ENCODE assay signal across 21 cellular contexts in the genomic region with DNA sequence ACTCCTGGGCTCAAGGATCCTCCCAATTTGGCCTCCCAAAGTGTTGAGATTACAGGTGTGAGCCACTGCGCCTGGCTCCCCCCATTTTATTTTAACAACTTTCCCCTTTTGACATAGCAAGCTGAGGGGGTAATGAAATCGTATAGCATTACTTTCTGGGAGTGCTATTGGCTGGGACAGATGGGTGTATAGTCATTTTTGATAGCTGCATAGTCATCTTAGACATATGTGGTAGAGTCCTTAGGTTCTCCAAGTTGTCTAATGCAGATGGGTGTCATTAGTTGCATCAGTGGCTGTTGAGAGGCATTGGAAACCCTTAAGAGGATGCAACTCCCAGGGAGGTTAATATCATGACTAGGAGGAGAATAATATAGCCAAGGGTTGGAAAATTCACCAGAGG. TPM values are rescaled to one million over a fixed set of nuclear protein-coding genes. Genes with fewer than 3 reads are reported as not detected.
DNase-seq lines count a peak whose midpoint lies in the region; ATAC-seq and TF ChIP-seq lines count a peak whose summit lies in the region.
"Had no signal": no experiment of that assay in that cellular context is flagged by ENCODE, and none has a peak within 500 bp of the region (broad histone marks: within the 10 kb centered on the region; RNA-seq: fewer than 3 reads in every experiment).

No MANE protein-coding gene starts in this region.

- CTCF ChIA-PET in CD4-positive, alpha-beta T cell (lab: Charles Lee) = interaction anchor here (1.0 to 3.0 kb wide), 3 partner anchors 9 to 18 kb away, joined by 4 to 19 read pairs (median 7); no protein-coding TSS in a partner anchor

- no peak for DNase-seq in activated T-cell treated with anti-CD3 and anti-CD28 coated beads, Interleukin-2, amount 50 U/mL, for 24 hours
- no peak for DNase-seq in activated T-cell treated with anti-CD3 and anti-CD28 coated beads for 4 hours
- DNase-seq in CD4-positive, alpha-beta T cell = no peak
- DNase-seq in T-helper 17 cell = no peak
- no peak for DNase-seq in activated naive CD8-positive, alpha-beta T cell treated with anti-CD3 and anti-CD28 coated beads for 36 hours
- DNase-seq in KBM-7 = no peak
- DNase-seq: C1 segment of cervical spinal cord, DMS79 treated with DMSO at 0.1 percent for 48 hours, GM23248, HCEC 1CT, NCI-H1417, NCI-H187, NCI-H2107, NCI-H510A, NCI-H774, Right ventricle myocardium superior had no signal

- no peaks in the 10 kb centered on the region for H3K27me3 ChIP-seq in CD4-positive, alpha-beta T cell (ENCODE audit: control insufficient read depth, insufficient read depth, low read length)

- H3K36me3 Mint-ChIP-seq in activated T-cell treated with anti-CD3 and anti-CD28 coated beads, Interleukin-2, amount 50 U/mL, for 24 hours (ENCODE audit: low read depth) = peaks cover 10% of the 10 kb centered on the region
- no peaks in the 10 kb centered on the region for H3K36me3 Mint-ChIP-seq in CD4-positive, alpha-beta T cell (ENCODE audit: low read depth)
- H3K36me3 Mint-ChIP-seq in T-helper 17 cell (ENCODE audit: low read depth) = no peaks in the 10 kb centered on the region
- H3K36me3 Mint-ChIP-seq in activated naive CD8-positive, alpha-beta T cell treated with anti-CD3 and anti-CD28 coated beads for 36 hours = peaks cover 44% of the 10 kb centered on the region

- POLR2A ChIA-PET in CD4-positive, alpha-beta T cell (lab: Charles Lee) = interaction anchor here (2.3 to 3.0 kb wide), 2 partner anchors 77 to 137 kb away, joined by 8 to 24 read pairs; a partner anchor contains a TSS

- no peaks in the 10 kb centered on the region for H3K27me3 Mint-ChIP-seq in activated T-cell treated with anti-CD3 and anti-CD28 coated beads, Interleukin-2, amount 50 U/mL, for 24 hours
- H3K27me3 Mint-ChIP-seq in CD4-positive, alpha-beta T cell = no peaks in the 10 kb centered on the region
- H3K27me3 Mint-ChIP-seq in T-helper 17 cell = no peaks in the 10 kb centered on the region
- no peaks in the 10 kb centered on the region for H3K27me3 Mint-ChIP-seq in activated naive CD8-positive, alpha-beta T cell treated with anti-CD3 and anti-CD28 coated beads for 36 hours

- no peak for TF ChIP-seq CTCF in CD4-positive, alpha-beta T cell (IDR thresholded peaks at IDR 0.05)

- peak overlapping the region; percentile 59 for H3K27ac Mint-ChIP-seq in activated T-cell treated with anti-CD3 and anti-CD28 coated beads, Interleukin-2, amount 50 U/mL, for 24 hours
- peak overlapping the region; percentile 90 for H3K27ac Mint-ChIP-seq in CD4-positive, alpha-beta T cell
- peak overlapping the region; percentile 96 for H3K27ac Mint-ChIP-seq in T-helper 17 cell
- H3K27ac Mint-ChIP-seq in activated naive CD8-positive, alpha-beta T cell treated with anti-CD3 and anti-CD28 coated beads for 36 hours = peak overlapping the region; percentile 100

- no peak overlapping the region for H3K4me3 Mint-ChIP-seq in activated T-cell treated with anti-CD3 and anti-CD28 coated beads, Interleukin-2, amount 50 U/mL, for 24 hours
- no peak overlapping the region for H3K4me3 Mint-ChIP-seq in CD4-positive, alpha-beta T cell
- H3K4me3 Mint-ChIP-seq in T-helper 17 cell = no peak overlapping the region
- no peak overlapping the region for H3K4me3 Mint-ChIP-seq in activated naive CD8-positive, alpha-beta T cell treated with anti-CD3 and anti-CD28 coated beads for 36 hours

- peaks cover 58% of the 10 kb centered on the region for H3K4me1 Mint-ChIP-seq in activated T-cell treated with anti-CD3 and anti-CD28 coated beads, Interleukin-2, amount 50 U/mL, for 24 hours (ENCODE audit: low read depth)
- peaks cover 53% of the 10 kb centered on the region for H3K4me1 Mint-ChIP-seq in CD4-positive, alpha-beta T cell (ENCODE audit: low read depth)
- H3K4me1 Mint-ChIP-seq in T-helper 17 cell = peaks cover 22% of the 10 kb centered on the region
- peaks cover 49% of the 10 kb centered on the region for H3K4me1 Mint-ChIP-seq in activated naive CD8-positive, alpha-beta T cell treated with anti-CD3 and anti-CD28 coated beads for 36 hours

- H3K27ac ChIP-seq in CD4-positive, alpha-beta T cell (ENCODE audit: low read depth, low read length) = no peak overlapping the region
- H3K27ac ChIP-seq: GM23248, HL-60 had no signal

- ATAC-seq in CD4-positive, alpha-beta T cell (ENCODE audit: poor library complexity) = no peak
- no peak for ATAC-seq in T-helper 17 cell
- no peak for ATAC-seq in GM21737 (IDR thresholded peaks at IDR 0.05; ENCODE audit: unreplicated experiment)
- ATAC-seq in GM21528 (IDR thresholded peaks at IDR 0.05; ENCODE audit: low FRiP score, unreplicated experiment) = no peak

- in situ Hi-C loops in KBM-7 (cut with MboI; ENCODE audit: low pct_unique_long_range_greater_than_20kb, low sequenced_read_pairs) = no loop called here

- intact Hi-C loops in CD4-positive, alpha-beta T cell (cut with DNase I, micrococcal nuclease) = no loop called here

- no peaks in the 10 kb centered on the region for H3K9me3 ChIP-seq in CD4-positive, alpha-beta T cell (ENCODE audit: control insufficient read depth, low read length)
- H3K9me3 ChIP-seq in T-helper 17 cell (ENCODE audit: control insufficient read depth, low read length, poor library complexity, severe bottlenecking) = no peaks in the 10 kb centered on the region

- H3K9me3 Mint-ChIP-seq in activated T-cell treated with anti-CD3 and anti-CD28 coated beads, Interleukin-2, amount 50 U/mL, for 24 hours = peaks cover 22% of the 10 kb centered on the region
- H3K9me3 Mint-ChIP-seq in CD4-positive, alpha-beta T cell = no peaks in the 10 kb centered on the region
- H3K9me3 Mint-ChIP-seq in activated naive CD8-positive, alpha-beta T cell treated with anti-CD3 and anti-CD28 coated beads for 36 hours = peaks cover 35% of the 10 kb centered on the region

RNA-seq across cellular contexts. Expression of a gene that starts 28.6 kb away (rescaled TPM):
- under 1 TPM; 0.14 to 0.19 TPM for total RNA-seq in CD4-positive, alpha-beta T cell
- total RNA-seq in T-helper 17 cell = under 1 TPM; 0.17 to 0.18 TPM
- total RNA-seq in activated naive CD8-positive, alpha-beta T cell treated with anti-CD3 and anti-CD28 coated beads for 36 hours = under 1 TPM; 0.21 to 0.26 TPM
- total RNA-seq: HT1080 had no signal

RNA-seq across cellular contexts. Expression of a gene that starts 52.9 kb away (rescaled TPM):
- not detected for total RNA-seq in CD4-positive, alpha-beta T cell
- total RNA-seq in T-helper 17 cell = not detected
- total RNA-seq in activated naive CD8-positive, alpha-beta T cell treated with anti-CD3 and anti-CD28 coated beads for 36 hours = 1 to 10 TPM; 6.0 to 6.3 TPM
- total RNA-seq: HT1080, OCI-LY7 had no signal

Comparison
In these comparisons a context has a peak if more than half of its experiments do, and no peak if none do; other contexts are left out.
1. RNA of a gene that starts 52.9 kb away (total RNA-seq): 6.0 to 6.3 TPM in activated naive CD8-positive, alpha-beta T cell treated with anti-CD3 and anti-CD28 coated beads for 36 hours; not detected in T-helper 17 cell and not detected in CD4-positive, alpha-beta T cell; every median in the first group is over 4 times any median in the second.
2. Peak in every context shown above with its lines, with median percentiles within 50 percentile points of each other: H3K27ac Mint-ChIP-seq.